In the genomic region with DNA sequence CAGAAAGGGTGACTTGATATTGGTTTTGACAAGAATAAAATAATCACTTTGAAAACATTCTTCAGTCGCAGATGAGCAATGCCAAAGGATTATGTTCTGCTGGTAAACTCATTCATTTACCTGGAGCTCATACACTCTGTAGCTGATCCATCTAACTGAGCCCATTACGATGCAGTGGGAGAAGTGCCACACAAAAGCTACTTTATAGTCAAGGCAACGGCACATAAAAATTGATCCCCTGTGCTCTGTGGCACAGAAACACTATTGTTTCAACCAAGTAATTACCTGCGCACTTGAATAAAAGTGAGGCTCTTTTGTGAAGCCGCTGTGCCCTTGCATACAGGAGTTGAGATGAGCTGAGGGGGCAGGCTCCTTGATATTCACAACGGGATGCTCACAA, we compare ENCODE assay signal across 39 cellular contexts. TPM values are rescaled to one million over a fixed set of nuclear protein-coding genes. Genes with fewer than 3 reads are reported as not detected.
A peak's percentile ranks its signal among the peaks of the same experiment; 100 is the strongest.
DNase-seq lines count a peak whose midpoint lies in the region; ATAC-seq and TF ChIP-seq lines count a peak whose summit lies in the region.
"Had no signal": no experiment of that assay in that cellular context is flagged by ENCODE, and none has a peak within 500 bp of the region (broad histone marks: within the 10 kb centered on the region; RNA-seq: fewer than 3 reads in every experiment).

No MANE protein-coding gene starts in this region.

- no peak overlapping the region for H3K4me3 Mint-ChIP-seq in H9
- H3K4me3 Mint-ChIP-seq: activated CD8-positive, alpha-beta T cell treated with anti-CD3 and anti-CD28 coated beads, Interleukin-2, amount 10 ng/mL, durations not matched to agents 7 days and 5 days; activated naive CD4-positive, alpha-beta T cell treated with anti-CD3 and anti-CD28 coated beads, Interleukin-2, amount 10 ng/mL, durations not matched to agents 7 days and 5 days; activated T-helper 17 cell treated with anti-CD3 and anti-CD28 coated beads, Interleukin-2, amount 50 U/mL, for 72 hours; B cell; CD4-positive, alpha-beta memory T cell; endodermal cell; mesothelial cell of epicardium; naive B cell had no signal

- H3T11ph ChIP-seq in H9 (ENCODE audit: low read length), result no peak overlapping the region

- H3K23me2 ChIP-seq in H9 (ENCODE audit: insufficient read length, low read depth, low read length, poor library complexity, severe bottlenecking), result no peaks in the 10 kb centered on the region

- WGBS in H9 (ENCODE audit: extremely low coverage, insufficient read length, low lambda C conversion rate), result no CpG with 5 or more reads among the region's 6 CpGs

- no peak overlapping the region for H2AK5ac ChIP-seq in H9 (ENCODE audit: insufficient read length, low read length)

- H3K79me1 ChIP-seq in H9 (ENCODE audit: insufficient read depth, low read depth, low read length, poor library complexity, severe bottlenecking), result no peaks in the 10 kb centered on the region

- H3K4me2 ChIP-seq in H9 (ENCODE audit: insufficient read depth, insufficient read length, low read length), result no peak overlapping the region

- H3K14ac ChIP-seq in H9 (ENCODE audit: insufficient read depth, low read length), result no peak overlapping the region

- H3K4me1 ChIP-seq in H9 (ENCODE audit: insufficient read depth, low read length), result no peaks in the 10 kb centered on the region
- H3K4me1 ChIP-seq: sigmoid colon, thyroid gland, uterus had no signal

- no peak overlapping the region for H4K91ac ChIP-seq in H9 (ENCODE audit: insufficient read length, low read depth, low read length)

- H3K4me1 Mint-ChIP-seq in H9, result no peaks in the 10 kb centered on the region
- H3K4me1 Mint-ChIP-seq: mesothelial cell of epicardium had no signal

- H3K36me3 Mint-ChIP-seq in H9 (ENCODE audit: insufficient read depth in 1 of 3, low read depth in 3 of 3), result peaks cover 6 to 29% (median 14%) of the 10 kb centered on the region in 3 experiments; a peak in 6 of 7 replicates
- H3K36me3 Mint-ChIP-seq: activated naive CD4-positive, alpha-beta T cell treated with anti-CD3 and anti-CD28 coated beads, Interleukin-2, amount 10 ng/mL, durations not matched to agents 7 days and 5 days; CD4-positive, alpha-beta memory T cell; naive B cell had no signal

- H2BK15ac ChIP-seq in H9 (ENCODE audit: low read depth, low read length), result no peak overlapping the region

- no peak for TF ChIP-seq CTCF in H9 (conservative IDR thresholded peaks at IDR 0.05)

- no peak overlapping the region for H2BK120ac ChIP-seq in H9 (ENCODE audit: low read depth, low read length, poor library complexity, severe bottlenecking)

- peak overlapping the region in 1 of 3 experiments; percentile 5; a peak in 1 of 7 replicates for H3K27ac Mint-ChIP-seq in H9
- H3K27ac Mint-ChIP-seq: activated CD8-positive, alpha-beta T cell treated with anti-CD3 and anti-CD28 coated beads, Interleukin-2, amount 10 ng/mL, durations not matched to agents 7 days and 5 days; activated naive CD4-positive, alpha-beta T cell treated with anti-CD3 and anti-CD28 coated beads, Interleukin-2, amount 10 ng/mL, durations not matched to agents 7 days and 5 days; activated T-helper 17 cell treated with anti-CD3 and anti-CD28 coated beads, Interleukin-2, amount 50 U/mL, for 72 hours; B cell; CD4-positive, alpha-beta memory T cell; endodermal cell; mesothelial cell of epicardium; naive B cell; progenitor cell of endocrine pancreas had no signal

- H3K18ac ChIP-seq in H9 (ENCODE audit: insufficient read length, low read depth, low read length), result no peak overlapping the region

- no peak overlapping the region for H4K8ac ChIP-seq in H9 (replicated peaks; ENCODE audit: insufficient read length, low read depth, low read length)

- H4K5ac ChIP-seq in H9 (ENCODE audit: insufficient read length, low read depth, low read length), result no peak overlapping the region

- H2BK5ac ChIP-seq in H9 (ENCODE audit: insufficient read length, low read length), result no peak overlapping the region

- no peak overlapping the region for H3K4ac ChIP-seq in H9 (ENCODE audit: low read depth, low read length)

- no peaks in the 10 kb centered on the region for H3K79me2 ChIP-seq in H9 (ENCODE audit: insufficient read depth, low read length)

- no peak overlapping the region for H2BK20ac ChIP-seq in H9 (ENCODE audit: low read depth, low read length, poor library complexity, severe bottlenecking)

- no peaks in the 10 kb centered on the region for H3K9me3 ChIP-seq in H9 (ENCODE audit: control insufficient read depth, low read depth, low read length)
- H3K9me3 ChIP-seq: HAP-1, MG63, sigmoid colon, stomach, thyroid gland, uterus had no signal

- DNase-seq in NCI-H1105 (lab: John Stamatoyannopoulos, UW) (peak; percentile 82), NCI-H146 treated with DMSO at 0.1 percent for 48 hours (lab: John Stamatoyannopoulos, UW; ENCODE audit: unreplicated experiment) (peak; percentile 72), NCI-H748 (lab: John Stamatoyannopoulos, UW; ENCODE audit: unreplicated experiment) (peak; percentile 98), H9 (no peak), midbrain (lab: John Stamatoyannopoulos, UW) (no peak)
- DNase-seq: ACHN; activated CD4-positive, alpha-beta T cell treated with anti-CD3 and anti-CD28 coated beads for 4 hours; activated CD8-positive, alpha-beta T cell treated with anti-CD3 and anti-CD28 coated beads, Interleukin-2, amount 10 ng/mL, durations not matched to agents 7 days and 5 days; activated naive CD4-positive, alpha-beta T cell treated with anti-CD3 and anti-CD28 coated beads, Interleukin-2, amount 10 ng/mL, durations not matched to agents 7 days and 5 days; brain microvascular endothelial cell; CD4-positive, alpha-beta memory T cell; cerebellar nuclear complex; dermis blood vessel endothelial cell; DMS 273 treated with DMSO at 0.1 percent for 48 hours; endodermal cell; head of caudate nucleus; islet precursor cell; KG1; MG63; naive B cell; NCI-H2029; NCI-H510A treated with DMSO at 0.1 percent for 48 hours; SHP77 treated with DMSO at 0.1 percent for 48 hours; sigmoid colon; stimulated activated CD4-positive, alpha-beta T cell treated with anti-CD3 and anti-CD28 coated beads, Interleukin-12 subunit alpha, Interleukin-12 subunit beta, amount 100 ng/mL, for 4 hours; stimulated activated CD4-positive, alpha-beta T cell treated with anti-CD3 and anti-CD28 coated beads, Interleukin-2, amount 100 ng/mL, for 48 hours; stomach; thyroid gland; uterus; WERI-Rb-1 had no signal

- no peaks in the 10 kb centered on the region for H4K20me1 ChIP-seq in H9 (ENCODE audit: control insufficient read depth, insufficient read depth, insufficient read length)

- no peaks in the 10 kb centered on the region for H3K9me3 Mint-ChIP-seq in H9
- H3K9me3 Mint-ChIP-seq: activated naive CD4-positive, alpha-beta T cell treated with anti-CD3 and anti-CD28 coated beads, Interleukin-2, amount 10 ng/mL, durations not matched to agents 7 days and 5 days; activated T-helper 17 cell treated with anti-CD3 and anti-CD28 coated beads, Interleukin-2, amount 50 U/mL, for 72 hours; CD4-positive, alpha-beta memory T cell; endodermal cell; mesothelial cell of epicardium; naive B cell had no signal

- H3K27ac ChIP-seq in layer of hippocampus (ENCODE audit: low read depth, low read length) (peak overlapping the region; percentile 44), H9 (ENCODE audit: insufficient read length, low read depth, low read length) (no peak overlapping the region)
- H3K27ac ChIP-seq: brain microvascular endothelial cell, sigmoid colon, stomach, thyroid gland, uterus, WERI-Rb-1 had no signal

- no peak overlapping the region for H3K9ac ChIP-seq in H9 (ENCODE audit: extremely low read depth, insufficient read length, low read length)

- ATAC-seq in HG03108 (IDR thresholded peaks at IDR 0.05; ENCODE audit: unreplicated experiment), result no peak
- ATAC-seq: activated CD8-positive, alpha-beta T cell treated with anti-CD3 and anti-CD28 coated beads, Interleukin-2, amount 10 ng/mL, durations not matched to agents 7 days and 5 days; activated T-helper 17 cell treated with anti-CD3 and anti-CD28 coated beads, Interleukin-2, amount 50 U/mL, for 72 hours; esophagus mucosa; Panc1 had no signal

- H3K27me3 Mint-ChIP-seq in H9 (ENCODE audit: low read depth), result no peaks in the 10 kb centered on the region
- H3K27me3 Mint-ChIP-seq: progenitor cell of endocrine pancreas had no signal

- H3K23ac ChIP-seq in H9 (ENCODE audit: insufficient read length, low read depth, low read length), result no peak overlapping the region

- H3K56ac ChIP-seq in H9 (ENCODE audit: insufficient read length, low read depth, low read length), result no peak overlapping the region

- H3K27me3 ChIP-seq in layer of hippocampus (ENCODE audit: control insufficient read depth, insufficient read depth, low read length) (no peaks in the 10 kb centered on the region), H9 (ENCODE audit: insufficient read depth, low read length) (no peaks in the 10 kb centered on the region)
- H3K27me3 ChIP-seq: brain microvascular endothelial cell, MG63, sigmoid colon, stomach, thyroid gland, uterus had no signal

- H2AFZ ChIP-seq in H9 (ENCODE audit: low read length), result no peak overlapping the region

- no peak overlapping the region for H2BK12ac ChIP-seq in H9 (ENCODE audit: insufficient read length, low read depth, low read length)

RNA-seq across cellular contexts. Expression of a gene that starts 7.3 kb away (rescaled TPM):
- total RNA-seq in H9 (2021), result 16.2 and 17.1 TPM in 2 replicates
- total RNA-seq: activated T-helper 17 cell treated with anti-CD3 and anti-CD28 coated beads, Interleukin-2, amount 50 U/mL, for 72 hours; B cell had no signal

Comparison
In these comparisons a context has a peak if more than half of its experiments do, and no peak if none do; other contexts are left out.
1. DNase-seq: peak in NCI-H1105 (single experiment), NCI-H146 treated with DMSO at 0.1 percent for 48 hours (single experiment) and NCI-H748 (single experiment); none in H9 (single experiment) and midbrain (single experiment).